In the genomic region with DNA sequence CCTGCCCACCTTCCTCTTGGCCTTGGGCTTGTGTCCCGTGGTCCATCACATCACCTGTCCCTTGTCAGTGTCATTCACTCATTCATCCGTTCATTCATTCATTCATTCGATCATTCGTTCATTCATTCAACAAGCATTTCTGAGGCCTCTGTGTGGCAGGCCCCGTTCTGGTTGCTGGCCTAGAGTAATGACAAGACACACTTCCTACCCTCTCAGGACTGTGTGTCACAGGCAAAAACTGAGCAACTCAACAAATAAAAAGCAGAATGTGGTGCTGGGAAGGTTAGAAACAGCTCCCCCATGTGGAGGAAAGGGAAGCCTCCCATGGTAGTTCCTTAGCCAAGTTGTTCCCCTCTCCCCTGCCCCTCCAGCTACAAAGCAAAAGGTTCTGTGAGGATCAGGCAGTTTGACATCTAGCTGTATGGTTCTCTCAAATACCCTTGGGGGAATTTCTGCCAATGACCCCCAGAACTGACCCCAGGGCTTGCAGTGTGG, we compare ENCODE assay signal across 9 cellular contexts. TPM values are rescaled to one million over a fixed set of nuclear protein-coding genes. Genes with fewer than 3 reads are reported as not detected.
A peak's percentile ranks its signal among the peaks of the same experiment; 100 is the strongest.
DNase-seq lines count a peak whose midpoint lies in the region; ATAC-seq lines count a peak whose summit lies in the region.
"Had no signal": no experiment of that assay in that cellular context is flagged by ENCODE, and none has a peak within 500 bp of the region (broad histone marks: within the 10 kb centered on the region; RNA-seq: fewer than 3 reads in every experiment).

No MANE protein-coding gene starts in this region.

- no peaks in the 10 kb centered on the region for H3K27me3 ChIP-seq in Karpas-422 (ENCODE audit: low read length)

- DNase-seq in Daoy (ENCODE audit: low read depth) (peak; percentile 26), Karpas-422 (peak; percentile 80), lung microvascular endothelial cell (ENCODE audit: low read depth in 2 of 2) (peak; percentile 58 to 61), activated T-cell treated with anti-CD3 and anti-CD28 coated beads for 4 hours (no peak)
- peak; percentile 37 for DNase-seq in activated CD8-positive, alpha-beta T cell treated with anti-CD3 and anti-CD28 coated beads, Interleukin-2, amount 10 ng/mL, durations not matched to agents 7 days and 5 days
- DNase-seq in activated CD4-positive, CD25-positive, alpha-beta regulatory T cell treated with anti-CD3 and anti-CD28 coated beads, Interleukin-2, amount 50 U/mL, for 72 hours: no peak
- DNase-seq in stimulated activated CD4-positive, alpha-beta T cell treated with anti-CD3 and anti-CD28 coated beads, Interleukin-2, amount 100 ng/mL, for 48 hours: no peak
- DNase-seq: GOT3 had no signal

- peaks cover 4% of the 10 kb centered on the region; the same call in 1 of the 2 replicates for H4K20me1 ChIP-seq in Karpas-422 (ENCODE audit: insufficient read depth, low read depth, low read length)

- POLR2A ChIA-PET in activated CD8-positive, alpha-beta T cell treated with anti-CD3 and anti-CD28 coated beads, Interleukin-2, amount 10 ng/mL, durations not matched to agents 7 days and 5 days (lab: Charles Lee): no interaction called here

- H3K36me3 ChIP-seq in Karpas-422 (ENCODE audit: insufficient read depth, low read length): no peaks in the 10 kb centered on the region

- H3K79me2 ChIP-seq in Karpas-422 (ENCODE audit: low read length): no peaks in the 10 kb centered on the region

- no peak overlapping the region for H3K4me2 ChIP-seq in Karpas-422 (ENCODE audit: low read depth, low read length, poor library complexity, severe bottlenecking)

- ATAC-seq in activated CD8-positive, alpha-beta T cell treated with anti-CD3 and anti-CD28 coated beads, Interleukin-2, amount 10 ng/mL, durations not matched to agents 7 days and 5 days: no peak
- ATAC-seq in HG03196 (IDR thresholded peaks at IDR 0.05; ENCODE audit: unreplicated experiment): no peak

- H3K4me1 Mint-ChIP-seq in activated CD8-positive, alpha-beta T cell treated with anti-CD3 and anti-CD28 coated beads, Interleukin-2, amount 10 ng/mL, durations not matched to agents 7 days and 5 days (ENCODE audit: low read depth): no peaks in the 10 kb centered on the region

- H3K27ac ChIP-seq in Karpas-422 (ENCODE audit: low read length): no peak overlapping the region

- no peaks in the 10 kb centered on the region for H3K9me3 Mint-ChIP-seq in activated CD8-positive, alpha-beta T cell treated with anti-CD3 and anti-CD28 coated beads, Interleukin-2, amount 10 ng/mL, durations not matched to agents 7 days and 5 days (ENCODE audit: insufficient read depth)

- H3K9ac ChIP-seq in Karpas-422 (ENCODE audit: low read length): no peak overlapping the region

- H2AFZ ChIP-seq in Karpas-422 (ENCODE audit: low read length): no peak overlapping the region

- H3K4me1 ChIP-seq in Karpas-422 (ENCODE audit: low read length): no peaks in the 10 kb centered on the region

- H3K4me3 ChIP-seq in Karpas-422 (ENCODE audit: low read length): no peak overlapping the region

- H3K27ac Mint-ChIP-seq in activated CD8-positive, alpha-beta T cell treated with anti-CD3 and anti-CD28 coated beads, Interleukin-2, amount 10 ng/mL, durations not matched to agents 7 days and 5 days: no peak overlapping the region

- no peak overlapping the region for H3K4me3 Mint-ChIP-seq in activated CD8-positive, alpha-beta T cell treated with anti-CD3 and anti-CD28 coated beads, Interleukin-2, amount 10 ng/mL, durations not matched to agents 7 days and 5 days

- no peaks in the 10 kb centered on the region for H3K9me2 ChIP-seq in Karpas-422 (replicated peaks; ENCODE audit: insufficient read depth, low read length)

- no peaks in the 10 kb centered on the region for H3K9me3 ChIP-seq in Karpas-422 (ENCODE audit: low read length)

- CTCF ChIA-PET in activated CD8-positive, alpha-beta T cell treated with anti-CD3 and anti-CD28 coated beads, Interleukin-2, amount 10 ng/mL, durations not matched to agents 7 days and 5 days (lab: Charles Lee): interaction anchor here (1.0 to 1.9 kb wide), 2 partner anchors 10 to 18 kb away, joined by 3 to 15 read pairs; no protein-coding TSS in a partner anchor

- H3K36me3 Mint-ChIP-seq in activated CD8-positive, alpha-beta T cell treated with anti-CD3 and anti-CD28 coated beads, Interleukin-2, amount 10 ng/mL, durations not matched to agents 7 days and 5 days (ENCODE audit: low read depth): no peaks in the 10 kb centered on the region

- H3K27me3 Mint-ChIP-seq in activated CD8-positive, alpha-beta T cell treated with anti-CD3 and anti-CD28 coated beads, Interleukin-2, amount 10 ng/mL, durations not matched to agents 7 days and 5 days (ENCODE audit: low read depth): no peaks in the 10 kb centered on the region

RNA-seq across cellular contexts. Expression of gene OMP, which starts 1.6 kb away (rescaled TPM):
- total RNA-seq in Daoy (2014; rRNA removed; shearing (Covaris generic)): not detected in 2 replicates
- not detected in 2 replicates for total RNA-seq in Karpas-422 (2014; rRNA removed; shearing (Covaris generic); ENCODE audit: low replicate concordance)
- total RNA-seq in activated CD8-positive, alpha-beta T cell treated with anti-CD3 and anti-CD28 coated beads, Interleukin-2, amount 10 ng/mL, durations not matched to agents 7 days and 5 days: not detected
- not detected in 2 replicates for total RNA-seq in lung microvascular endothelial cell

RNA-seq across cellular contexts. Expression of gene MYO7A, which starts 27.0 kb away (rescaled TPM):
- 0.40 TPM in 1 of 2 replicates, not detected in the other for total RNA-seq in Daoy (2014; rRNA removed; shearing (Covaris generic))
- not detected in 2 replicates for total RNA-seq in Karpas-422 (2014; rRNA removed; shearing (Covaris generic); ENCODE audit: low replicate concordance)
- total RNA-seq in activated CD8-positive, alpha-beta T cell treated with anti-CD3 and anti-CD28 coated beads, Interleukin-2, amount 10 ng/mL, durations not matched to agents 7 days and 5 days: not detected
- 4.6 and 4.8 TPM in 2 replicates for total RNA-seq in lung microvascular endothelial cell

RNA-seq across cellular contexts. Expression of gene CAPN5, which starts 34.3 kb away (rescaled TPM):
- 2.7 and 5.5 TPM in 2 replicates for total RNA-seq in Daoy (2014; rRNA removed; shearing (Covaris generic))
- 0.07 and 0.54 TPM in 2 replicates for total RNA-seq in Karpas-422 (2014; rRNA removed; shearing (Covaris generic); ENCODE audit: low replicate concordance)
- total RNA-seq in activated CD8-positive, alpha-beta T cell treated with anti-CD3 and anti-CD28 coated beads, Interleukin-2, amount 10 ng/mL, durations not matched to agents 7 days and 5 days: 1 to 10 TPM; 1.0 to 1.4 TPM
- 1.8 and 3.3 TPM in 2 replicates for total RNA-seq in lung microvascular endothelial cell

Comparison
In these comparisons a context has a peak if more than half of its experiments do, and no peak if none do; other contexts are left out.
1. DNase-seq: peak in Daoy (single experiment), Karpas-422 (single experiment), activated CD8-positive, alpha-beta T cell treated with anti-CD3 and anti-CD28 coated beads, Interleukin-2, amount 10 ng/mL, durations not matched to agents 7 days and 5 days (single experiment) and lung microvascular endothelial cell (2 of 2); none in activated T-cell treated with anti-CD3 and anti-CD28 coated beads for 4 hours (single experiment), activated CD4-positive, CD25-positive, alpha-beta regulatory T cell treated with anti-CD3 and anti-CD28 coated beads, Interleukin-2, amount 50 U/mL, for 72 hours (single experiment) and stimulated activated CD4-positive, alpha-beta T cell treated with anti-CD3 and anti-CD28 coated beads, Interleukin-2, amount 100 ng/mL, for 48 hours (0 of 2).